28 cellular contexts compared by ENCODE assay signal in the genomic region with DNA sequence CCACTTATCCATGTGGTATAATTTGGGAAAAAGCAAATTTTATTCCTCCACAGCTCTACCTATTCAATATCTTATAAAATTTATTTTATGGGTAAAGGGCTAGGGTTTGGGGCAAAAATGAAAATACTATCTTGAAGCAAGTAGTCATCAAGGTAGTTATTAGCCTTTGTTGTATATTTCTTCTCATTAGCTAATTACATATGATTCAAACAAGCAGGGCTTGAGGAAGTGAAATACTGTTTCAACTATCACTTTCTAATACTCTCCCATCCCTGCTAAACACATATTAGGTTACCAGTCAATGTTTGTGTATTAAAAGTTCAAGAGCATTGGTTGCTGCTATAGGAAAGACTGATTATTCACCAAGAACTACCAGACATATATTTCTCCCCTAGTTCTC.
"Had no signal": no experiment of that assay in that cellular context is flagged by ENCODE, and none has a peak within 500 bp of the region (broad histone marks: within the 10 kb centered on the region; RNA-seq: fewer than 3 reads in every experiment).

No MANE protein-coding gene starts in this region.

- H3K27ac ChIP-seq: colonic mucosa, coronary artery, dorsolateral prefrontal cortex, epithelial cell of prostate, esophagus muscularis mucosa, esophagus squamous epithelium, foreskin keratinocyte, gastrocnemius medialis, gastroesophageal sphincter, heart left ventricle, heart right ventricle had no signal

- FAIRE-seq: colon, endometrium, endothelial cell of umbilical vein, frontal cortex had no signal

- H3K27me3 ChIP-seq: colonic mucosa, dorsolateral prefrontal cortex, esophagus muscularis mucosa, foreskin keratinocyte, gastrocnemius medialis, gastroesophageal sphincter, heart left ventricle, heart right ventricle had no signal

- H3K36me3 ChIP-seq: colonic mucosa, esophagus muscularis mucosa, esophagus squamous epithelium, gastrocnemius medialis, gastroesophageal sphincter, heart left ventricle, heart right ventricle had no signal

- ATAC-seq: effector memory CD8-positive, alpha-beta T cell; esophagus mucosa; foreskin keratinocyte; gastrocnemius medialis; gastroesophageal sphincter; heart left ventricle; heart right ventricle had no signal

- H3K4me3 ChIP-seq: colonic mucosa, coronary artery, dorsolateral prefrontal cortex, esophagus muscularis mucosa, esophagus squamous epithelium, gastrocnemius medialis, gastroesophageal sphincter, heart left ventricle, heart right ventricle had no signal

- H3K9me3 ChIP-seq: colonic mucosa, esophagus muscularis mucosa, esophagus squamous epithelium, gastrocnemius medialis, heart left ventricle, heart right ventricle had no signal

- DNase-seq: colonic mucosa; cortex of kidney; dermis blood vessel endothelial cell; dorsolateral prefrontal cortex; effector CD4-positive, alpha-beta T cell; effector CD8-positive, alpha-beta T cell; effector memory CD4-positive, alpha-beta T cell; effector memory CD8-positive, alpha-beta T cell; endodermal cell; erythroblast; esophagus squamous epithelium; foreskin fibroblast; foreskin keratinocyte; foreskin melanocyte; gastrocnemius medialis; glutamatergic neuron; head of caudate nucleus; heart left ventricle; heart right ventricle had no signal

- H3K4me1 ChIP-seq: colonic mucosa, esophagus squamous epithelium, gastrocnemius medialis, gastroesophageal sphincter had no signal
